ENCODE assay signal across 9 cellular contexts in genomic region chr15:75712668-75713337, GRCh38. TPM values are rescaled to one million over a fixed set of nuclear protein-coding genes. Genes with fewer than 3 reads are reported as not detected.
DNase-seq lines count a peak whose midpoint lies in the region; ATAC-seq and TF ChIP-seq lines count a peak whose summit lies in the region.
"Had no signal": no experiment of that assay in that cellular context is flagged by ENCODE, and none has a peak within 500 bp of the region (broad histone marks: within the 10 kb centered on the region; RNA-seq: fewer than 3 reads in every experiment).

CSPG4 (minus strand) TSS chr15:75712848; CDS start chr15:75712755, 93 bp downstream.

- no peak within 1 kb of the TSS for H3K4me3 Mint-ChIP-seq in stimulated activated naive CD8-positive, alpha-beta T cell treated with anti-CD3 and anti-CD28 coated beads, Interleukin-15, amount 100 ng/mL, for 72 hours
- H3K4me3 Mint-ChIP-seq in endothelial cell (ENCODE audit: unreplicated experiment), result no peak within 1 kb of the TSS

- ATAC-seq in stimulated activated naive CD8-positive, alpha-beta T cell treated with anti-CD3 and anti-CD28 coated beads, Interleukin-15, amount 100 ng/mL, for 72 hours, result peak; percentile 25
- no peak for ATAC-seq in stimulated activated naive CD8-positive, alpha-beta T cell treated with anti-CD3 and anti-CD28 coated beads, Interleukin-15, Interleukin-2, amounts not matched to agents 100 U/mL and 50 U/mL, for 24 hours

- no peak for TF ChIP-seq CTCF in endothelial cell (IDR thresholded peaks at IDR 0.05; ENCODE audit: unreplicated experiment)

- no peaks in the 10 kb centered on the region for H3K9me3 Mint-ChIP-seq in stimulated activated naive CD8-positive, alpha-beta T cell treated with anti-CD3 and anti-CD28 coated beads, Interleukin-15, amount 100 ng/mL, for 72 hours
- H3K9me3 Mint-ChIP-seq in endothelial cell (ENCODE audit: unreplicated experiment), result no peaks in the 10 kb centered on the region

- no peaks in the 10 kb centered on the region for H3K4me1 Mint-ChIP-seq in stimulated activated naive CD8-positive, alpha-beta T cell treated with anti-CD3 and anti-CD28 coated beads, Interleukin-15, amount 100 ng/mL, for 72 hours
- no peaks in the 10 kb centered on the region for H3K4me1 Mint-ChIP-seq in endothelial cell (ENCODE audit: unreplicated experiment)

- DNase-seq in stimulated activated naive CD8-positive, alpha-beta T cell treated with anti-CD3 and anti-CD28 coated beads, Interleukin-15, amount 100 ng/mL, for 72 hours, result no peak
- DNase-seq in stimulated activated naive CD8-positive, alpha-beta T cell treated with anti-CD3 and anti-CD28 coated beads, Interleukin-15, Interleukin-2, amounts not matched to agents 100 U/mL and 50 U/mL, for 24 hours, result no peak
- peak; percentile 33 for DNase-seq in endothelial cell (ENCODE audit: low spot score)
- DNase-seq in mucosa of gallbladder (ENCODE audit: low spot score), result no peak
- no peak for DNase-seq in midbrain (lab: John Stamatoyannopoulos, UW)
- DNase-seq in stimulated activated CD4-positive, alpha-beta T cell treated with anti-CD3 and anti-CD28 coated beads, Interleukin-12 subunit alpha, Interleukin-12 subunit beta, amount 100 ng/mL, for 4 hours, result no peak
- DNase-seq in CD1c-positive myeloid dendritic cell (ENCODE audit: extremely low spot score), result no peak
- DNase-seq in central memory CD4-positive, alpha-beta T cell, result no peak
- DNase-seq: effector memory CD4-positive, alpha-beta T cell had no signal

- H3K27me3 Mint-ChIP-seq in stimulated activated naive CD8-positive, alpha-beta T cell treated with anti-CD3 and anti-CD28 coated beads, Interleukin-15, amount 100 ng/mL, for 72 hours, result peaks cover 20% of the 10 kb centered on the region
- peaks cover 16% of the 10 kb centered on the region for H3K27me3 Mint-ChIP-seq in endothelial cell (ENCODE audit: unreplicated experiment)

- H3K36me3 Mint-ChIP-seq in endothelial cell (ENCODE audit: low read depth, unreplicated experiment), result no peaks in the 10 kb centered on the region

- no peak within 1 kb of the TSS for H3K27ac Mint-ChIP-seq in stimulated activated naive CD8-positive, alpha-beta T cell treated with anti-CD3 and anti-CD28 coated beads, Interleukin-15, amount 100 ng/mL, for 72 hours
- H3K27ac Mint-ChIP-seq in endothelial cell (ENCODE audit: unreplicated experiment), result no peak within 1 kb of the TSS

RNA-seq across cellular contexts. Expression of gene CSPG4, which starts in this region (rescaled TPM):
- total RNA-seq in endothelial cell (ENCODE audit: unreplicated experiment) (0.18 TPM), mucosa of gallbladder (20.5 TPM)

Comparison
In these comparisons a context has a peak if more than half of its experiments do, and no peak if none do; other contexts are left out.
1. RNA of gene CSPG4 (total RNA-seq): 20.5 TPM in mucosa of gallbladder (single experiment); 0.18 TPM in endothelial cell (single experiment); every median in the first group is over 10 times any median in the second.
2. Peak in DNase-seq in endothelial cell; RNA of the gene not detected or under 1 TPM.